ENCODE assay signal across 8 cellular contexts in the genomic region with DNA sequence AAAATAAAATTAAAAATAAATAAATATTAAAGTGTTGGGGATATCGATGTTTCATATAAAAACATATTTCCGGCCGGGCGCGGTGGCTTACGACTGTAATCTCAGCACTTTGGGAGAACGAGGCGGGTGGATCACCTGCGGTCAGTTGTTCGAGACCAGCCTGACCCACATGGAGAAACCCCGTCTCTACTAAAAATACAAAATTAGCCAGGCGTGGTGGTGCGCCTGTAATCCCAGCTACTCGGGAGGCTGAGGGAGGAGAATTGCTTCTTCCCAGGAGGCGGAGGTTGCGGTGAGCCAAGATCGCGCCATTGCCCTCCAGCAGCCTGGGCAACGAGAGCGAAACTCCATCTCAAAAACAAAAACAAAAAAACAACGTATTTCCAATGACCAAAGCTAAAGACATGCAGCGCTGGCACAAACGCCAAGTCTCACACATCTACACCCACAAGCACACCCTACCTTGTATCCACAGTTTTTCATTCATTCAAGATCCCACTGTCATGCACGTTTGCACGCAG. TPM values are rescaled to one million over a fixed set of nuclear protein-coding genes. Genes with fewer than 3 reads are reported as not detected.
A peak's percentile ranks its signal among the peaks of the same experiment; 100 is the strongest.
DNase-seq lines count a peak whose midpoint lies in the region; ATAC-seq lines count a peak whose summit lies in the region.

No MANE protein-coding gene starts in this region.

- peak overlapping the region; percentile 83 to 91 for H3K27ac Mint-ChIP-seq in natural killer cell treated with Interleukin-12 subunit alpha and Interleukin-12 subunit beta and Interleukin-15 and Interleukin-18, amount 100 ng/mL, for 72 hours

- H3K9ac ChIP-seq in BLaER1 (peak overlapping the region; percentile 86), NT2/D1 (ENCODE audit: insufficient read length, low read depth) (peak overlapping the region; percentile 92), duodenal mucosa (ENCODE audit: low read depth in 1 of 2, low read length in 2 of 2) (peak overlapping the region; percentile 75 to 82)

- peaks cover 49% of the 10 kb centered on the region for H3K36me3 ChIP-seq in BLaER1
- peaks cover 27% of the 10 kb centered on the region for H3K36me3 ChIP-seq in NT2/D1 (ENCODE audit: insufficient read depth, insufficient read length, low read length)
- peaks cover 8 to 18% of the 10 kb centered on the region in 2 donors for H3K36me3 ChIP-seq in duodenal mucosa (ENCODE audit: control insufficient read depth in 1 of 2, insufficient read depth in 2 of 2, low read length in 2 of 2)

- peak overlapping the region; percentile 89 for H3K27ac ChIP-seq in BLaER1
- peak overlapping the region; percentile 80 for H3K27ac ChIP-seq in duodenal mucosa (ENCODE audit: low read depth, low read length)

- H3K9me3 ChIP-seq in BLaER1 (peaks cover 46% of the 10 kb centered on the region), NT2/D1 (ENCODE audit: insufficient read depth, low read length) (no peaks in the 10 kb centered on the region), duodenal mucosa (ENCODE audit: control insufficient read depth in 1 of 2, low read length in 2 of 2) (peaks cover 8 to 21% of the 10 kb centered on the region in 2 donors)

- no peaks in the 10 kb centered on the region for H4K20me1 ChIP-seq in BLaER1

- DNase-seq in NT2/D1 (ENCODE audit: low read depth, low spot score) (no peak), KG1 (lab: John Stamatoyannopoulos, UW) (no peak), EL (no peak), COLO668 (lab: John Stamatoyannopoulos, UW; ENCODE audit: unreplicated experiment) (no peak)
- no peak for DNase-seq in natural killer cell treated with Interleukin-12 subunit alpha and Interleukin-12 subunit beta and Interleukin-15 and Interleukin-18, amount 100 ng/mL, for 72 hours (ENCODE audit: low spot score)

- peak overlapping the region; percentile 97 for H3K4me3 Mint-ChIP-seq in natural killer cell treated with Interleukin-12 subunit alpha and Interleukin-12 subunit beta and Interleukin-15 and Interleukin-18, amount 100 ng/mL, for 72 hours

- H3K27me3 Mint-ChIP-seq in natural killer cell treated with Interleukin-12 subunit alpha and Interleukin-12 subunit beta and Interleukin-15 and Interleukin-18, amount 100 ng/mL, for 72 hours, result no peaks in the 10 kb centered on the region

- peaks cover 27% of the 10 kb centered on the region for H3K36me3 Mint-ChIP-seq in natural killer cell treated with Interleukin-12 subunit alpha and Interleukin-12 subunit beta and Interleukin-15 and Interleukin-18, amount 100 ng/mL, for 72 hours

- peaks cover 28 to 32% of the 10 kb centered on the region in 2 donors for H3K4me1 Mint-ChIP-seq in natural killer cell treated with Interleukin-12 subunit alpha and Interleukin-12 subunit beta and Interleukin-15 and Interleukin-18, amount 100 ng/mL, for 72 hours (ENCODE audit: low read depth in 2 of 2)

- H3K4me3 ChIP-seq in BLaER1, result peak overlapping the region; percentile 86
- peak overlapping the region; percentile 68 for H3K4me3 ChIP-seq in NT2/D1 (ENCODE audit: insufficient read length, low read depth)
- H3K4me3 ChIP-seq in duodenal mucosa (ENCODE audit: low read depth in 1 of 2, low read length in 2 of 2), result peak overlapping the region; percentile 91 to 92

- peaks cover 8% of the 10 kb centered on the region for H3K9me3 Mint-ChIP-seq in natural killer cell treated with Interleukin-12 subunit alpha and Interleukin-12 subunit beta and Interleukin-15 and Interleukin-18, amount 100 ng/mL, for 72 hours

- H3K27me3 ChIP-seq in BLaER1 (no peaks in the 10 kb centered on the region), NT2/D1 (ENCODE audit: insufficient read depth, insufficient read length) (no peaks in the 10 kb centered on the region), duodenal mucosa (ENCODE audit: control insufficient read depth in 1 of 2, insufficient read depth in 2 of 2, low read length in 2 of 2) (no peaks in the 10 kb centered on the region)

- H3K4me1 ChIP-seq in BLaER1 (peaks cover 34% of the 10 kb centered on the region), NT2/D1 (ENCODE audit: insufficient read depth, insufficient read length) (peaks cover 4% of the 10 kb centered on the region), duodenal mucosa (ENCODE audit: control insufficient read depth in 1 of 2, insufficient read depth in 2 of 2, low read length in 2 of 2) (peaks cover 14 to 20% of the 10 kb centered on the region in 2 donors)

- peak overlapping the region; percentile 92 for H3K4me2 ChIP-seq in BLaER1

- ATAC-seq in natural killer cell treated with Interleukin-12 subunit alpha and Interleukin-12 subunit beta and Interleukin-15 and Interleukin-18, amount 100 ng/mL, for 72 hours, result no peak
- no peak for ATAC-seq in HG02623 (IDR thresholded peaks at IDR 0.05; ENCODE audit: unreplicated experiment)

RNA-seq across cellular contexts. Expression of gene ZNF569, which starts 0.9 kb away (rescaled TPM):
- total RNA-seq in natural killer cell treated with Interleukin-12 subunit alpha and Interleukin-12 subunit beta and Interleukin-15 and Interleukin-18, amount 100 ng/mL, for 72 hours, result 1 to 10 TPM; 3.6 to 6.2 TPM

RNA-seq across cellular contexts. Expression of gene ZNF570, which starts 2.8 kb away (rescaled TPM):
- total RNA-seq in natural killer cell treated with Interleukin-12 subunit alpha and Interleukin-12 subunit beta and Interleukin-15 and Interleukin-18, amount 100 ng/mL, for 72 hours, result 1 to 10 TPM; 3.6 to 7.1 TPM

RNA-seq across cellular contexts. Expression of gene ZNF793, which starts 40.4 kb away (rescaled TPM):
- 1 to 10 TPM; 4.1 to 4.7 TPM for total RNA-seq in natural killer cell treated with Interleukin-12 subunit alpha and Interleukin-12 subunit beta and Interleukin-15 and Interleukin-18, amount 100 ng/mL, for 72 hours
